ENCODE assay signal across 28 cellular contexts in genomic region chr14:76842414-76842813, GRCh38. TPM values are rescaled to one million over a fixed set of nuclear protein-coding genes. Genes with fewer than 3 reads are reported as not detected.
DNase-seq lines count a peak whose midpoint lies in the region; ATAC-seq, FAIRE-seq and TF ChIP-seq lines count a peak whose summit lies in the region.
"Had no signal": no experiment of that assay in that cellular context is flagged by ENCODE, and none has a peak within 500 bp of the region (broad histone marks: within the 10 kb centered on the region; RNA-seq: fewer than 3 reads in every experiment).

No MANE protein-coding gene starts in this region.

- SMC1A ChIA-PET in GM12878 (lab: Charles Lee; ENCODE audit: uncharacterized antibody, unreplicated experiment), result no interaction called here

- TF ChIP-seq EP300 in GM12878 (IDR thresholded peaks at IDR 0.05; ENCODE audit: borderline replicate concordance in 1 of 2, control insufficient read depth in 1 of 2, low read depth in 2 of 2, low read length in 2 of 2), result no peak

- TF ChIP-seq POLR2A in GM12878 (IDR thresholded peaks at IDR 0.05; ENCODE audit: low read depth, low read length), result no peak

- TF ChIP-seq CTCF in GM12878 (IDR thresholded peaks at IDR 0.05 in 2 of 3, conservative IDR thresholded peaks at IDR 0.05 in 1 of 3; ENCODE audit: control insufficient read depth in 2 of 3, extremely low read depth in 1 of 3, insufficient read depth in 1 of 3, low read depth in 3 of 3, low read length in 3 of 3), result no peak

- H3K4me3 ChIP-seq in GM12878, result no peak overlapping the region
- H3K4me3 ChIP-seq: BLaER1 had no signal

- no peak for TF ChIP-seq RAD21 in GM12878 (IDR thresholded peaks at IDR 0.05; ENCODE audit: insufficient read depth, low read depth, low read length)

- no peaks in the 10 kb centered on the region for H3K4me1 ChIP-seq in GM12878 (ENCODE audit: control insufficient read depth, insufficient read depth, low read length)
- H3K4me1 ChIP-seq: BE2C had no signal

- FAIRE-seq in HTR-8/SVneo (lab: Jason Lieb, UNC) (peak; percentile 16), GM12878 (lab: Jason Lieb, UNC) (no peak)
- FAIRE-seq: GM12891, GM19239 had no signal

- POLR2A ChIA-PET in GM12878 (lab: Charles Lee), result no interaction called here

- intact Hi-C loops in GM12878 (cut with micrococcal nuclease; ENCODE audit: unreplicated experiment), result no loop called here

- no peak overlapping the region for H2AFZ ChIP-seq in GM12878 (ENCODE audit: control insufficient read depth, low read depth, low read length)

- no peaks in the 10 kb centered on the region for H3K79me2 ChIP-seq in GM12878 (ENCODE audit: control insufficient read depth, insufficient read depth, low read length)

- no peak for DNase-seq in HTR-8/SVneo (ENCODE audit: insufficient read length, low spot score)
- DNase-seq in GM12878 (ENCODE audit: low read depth, low spot score), result no peak
- DNase-seq in epidermal melanocyte (ENCODE audit: insufficient read length, low spot score), result peak; percentile 7
- no peak for DNase-seq in retina
- no peak for DNase-seq in central memory CD4-positive, alpha-beta T cell
- DNase-seq in inferior parietal cortex (ENCODE audit: extremely low spot score), result no peak
- DNase-seq: 8988T; ACHN; BE2C; C1 segment of cervical spinal cord; CD4-positive, alpha-beta memory T cell; CD4-positive, CD25-positive, alpha-beta regulatory T cell; CD8-positive, alpha-beta memory T cell; COR-L47; DMS 273 treated with DMSO at 0.1 percent for 48 hours; DMS153; DMS53; DMS79; DND-41; EL; GDM1 had no signal

- no peaks in the 10 kb centered on the region; a peak in 2 of 4 replicates for H3K27me3 ChIP-seq in GM12878 (replicated peaks in 1 of 2; ENCODE audit: control insufficient read depth in 2 of 2, insufficient read depth in 2 of 2, low read length in 1 of 2)
- H3K27me3 ChIP-seq: BE2C, BLaER1 had no signal

- H4K20me1 ChIP-seq in GM12878 (ENCODE audit: control insufficient read depth, insufficient read depth), result no peaks in the 10 kb centered on the region
- H4K20me1 ChIP-seq: BLaER1 had no signal

- H3K27ac ChIP-seq in GM12878 (ENCODE audit: control insufficient read depth, insufficient read depth), result no peak overlapping the region
- H3K27ac ChIP-seq: BLaER1 had no signal

- no peak for ATAC-seq in GM12878

- in situ Hi-C loops in GM12878 (cut with MboI), result no loop called here

- no TSS peak for BruUV-seq in GM12878 (replicated peaks; lab: Mats Ljungman, UMichigan)

- H3K4me2 ChIP-seq in GM12878 (ENCODE audit: control insufficient read depth, insufficient read depth), result no peak overlapping the region
- H3K4me2 ChIP-seq: BLaER1 had no signal

- no peaks in the 10 kb centered on the region for H3K9me3 ChIP-seq in GM12878 (replicated peaks; ENCODE audit: control insufficient read depth, insufficient read depth, low read length)
- H3K9me3 ChIP-seq: BE2C, BLaER1 had no signal

- H3K9ac ChIP-seq in GM12878 (ENCODE audit: control insufficient read depth, insufficient read depth, low read length), result no peak overlapping the region
- H3K9ac ChIP-seq: BLaER1 had no signal

- RAD21 ChIA-PET in GM12878 (lab: Charles Lee; ENCODE audit: unreplicated experiment), result interaction anchor here (0.7 kb wide), 1 partner anchor 30 kb away, joined by 3 read pairs; no protein-coding TSS in a partner anchor

- H3K36me3 ChIP-seq in GM12878 (ENCODE audit: control insufficient read depth in 2 of 2, insufficient read depth in 2 of 2, low read length in 1 of 2), result no peaks in the 10 kb centered on the region
- H3K36me3 ChIP-seq: BE2C, BLaER1 had no signal

- CTCF ChIA-PET in GM12878 (lab: Yijun Ruan, JAX), result interaction anchor here (0.6 to 1.2 kb wide), 2 partner anchors 76 to 228 kb away, joined by 3 read pairs; no protein-coding TSS in a partner anchor

TF ChIP-seq in GM12878, 131 proteins besides CTCF, POLR2A, EP300 and RAD21:
- TF ChIP-seq RELA (IDR thresholded peaks at IDR 0.05; ENCODE audit: borderline replicate concordance, partially characterized antibody) (no peak), ZNF24 (IDR thresholded peaks at IDR 0.05) (peak; percentile 68; the same call in 1 of the 2 replicates)

RNA-seq across cellular contexts. Expression of gene LRRC74A, which starts 16.2 kb away (rescaled TPM):
- total RNA-seq in GM12878 (2013; cell fraction: nucleolus; rRNA removed), result not detected in 2 replicates
- total RNA-seq in GM12878 (2014; rRNA removed), result not detected in 2 replicates
- total RNA-seq in GM12878 (2014; rRNA removed; fragmentation: Illumina TruSeq; extraction: Trizol), result not detected in 2 replicates
- total RNA-seq in GM12878 (2021), result not detected in 2 replicates
- polyA plus RNA-seq in GM12878 (2011; ENCODE audit: low read depth), result not detected
- not detected in 2 replicates for polyA plus RNA-seq in GM12878 (2011; rRNA removed)
- polyA plus RNA-seq in GM12878 (2011; cell fraction: cytosol; rRNA removed), result not detected in 2 replicates
- not detected in 2 replicates for polyA plus RNA-seq in GM12878 (2011; cell fraction: nucleus; rRNA removed)
- not detected in 2 replicates for polyA plus RNA-seq in GM12878 (2012)
- not detected in 2 replicates for polyA plus RNA-seq in GM12878 (2014; fragmentation: Illumina TruSeq; extraction: Trizol)
- not detected for polyA plus RNA-seq in GM12878 (2014; fragmentation: Nextera tagmentation; extraction: Ambion mirVana)
- polyA plus RNA-seq in GM12878 (2014; rRNA removed), result not detected in 2 replicates
- not detected for polyA plus RNA-seq in GM12878 (2016; fragmentation: Nextera tagmentation; extraction: Ambion mirVana)
- polyA minus RNA-seq in GM12878 (2011; rRNA and poly(A)+ RNA removed), result not detected in 2 replicates
- polyA minus RNA-seq in GM12878 (2011; cell fraction: cytosol; rRNA and poly(A)+ RNA removed), result not detected in 2 replicates
- polyA minus RNA-seq in GM12878 (2011; cell fraction: nucleus; rRNA and poly(A)+ RNA removed), result not detected in 2 replicates
- total RNA-seq: A673; CD4-positive, alpha-beta memory T cell; CD4-positive, CD25-positive, alpha-beta regulatory T cell; CD8-positive, alpha-beta memory T cell; Daoy; G401 had no signal
- polyA plus RNA-seq: AG04450; CD4-positive, alpha-beta memory T cell; CD4-positive, CD25-positive, alpha-beta regulatory T cell; CD8-positive, alpha-beta memory T cell had no signal

RNA-seq across cellular contexts. Expression of gene ANGEL1, which starts 29.7 kb away (rescaled TPM):
- 59.6 and 65.0 TPM in 2 replicates for total RNA-seq in GM12878 (2013; cell fraction: nucleolus; rRNA removed)
- 7.4 and 11.1 TPM in 2 replicates for total RNA-seq in GM12878 (2014; rRNA removed)
- 9.1 and 9.4 TPM in 2 replicates for total RNA-seq in GM12878 (2014; rRNA removed; fragmentation: Illumina TruSeq; extraction: Trizol)
- total RNA-seq in GM12878 (2021), result 17.2 and 17.8 TPM in 2 replicates
- polyA plus RNA-seq in GM12878 (2011; ENCODE audit: low read depth), result 6.4 TPM
- polyA plus RNA-seq in GM12878 (2011; rRNA removed), result 25.6 and 29.7 TPM in 2 replicates
- 22.6 and 24.1 TPM in 2 replicates for polyA plus RNA-seq in GM12878 (2011; cell fraction: cytosol; rRNA removed)
- polyA plus RNA-seq in GM12878 (2011; cell fraction: nucleus; rRNA removed), result 64.3 and 69.8 TPM in 2 replicates
- 7.9 and 8.7 TPM in 2 replicates for polyA plus RNA-seq in GM12878 (2012)
- polyA plus RNA-seq in GM12878 (2014; fragmentation: Illumina TruSeq; extraction: Trizol), result 18.4 and 19.4 TPM in 2 replicates
- polyA plus RNA-seq in GM12878 (2014; fragmentation: Nextera tagmentation; extraction: Ambion mirVana), result 1 to 10 TPM; 1.7 to 2.8 TPM
- polyA plus RNA-seq in GM12878 (2014; rRNA removed), result 13.9 and 17.6 TPM in 2 replicates
- 10 to 100 TPM; 11.8 to 12.8 TPM for polyA plus RNA-seq in GM12878 (2016; fragmentation: Nextera tagmentation; extraction: Ambion mirVana)
- 19.4 and 29.2 TPM in 2 replicates for polyA minus RNA-seq in GM12878 (2011; rRNA and poly(A)+ RNA removed)
- polyA minus RNA-seq in GM12878 (2011; cell fraction: cytosol; rRNA and poly(A)+ RNA removed), result 4.3 and 5.3 TPM in 2 replicates
- polyA minus RNA-seq in GM12878 (2011; cell fraction: nucleus; rRNA and poly(A)+ RNA removed), result 16.1 and 28.8 TPM in 2 replicates
